9 cellular contexts compared by ENCODE assay signal in the genomic region with DNA sequence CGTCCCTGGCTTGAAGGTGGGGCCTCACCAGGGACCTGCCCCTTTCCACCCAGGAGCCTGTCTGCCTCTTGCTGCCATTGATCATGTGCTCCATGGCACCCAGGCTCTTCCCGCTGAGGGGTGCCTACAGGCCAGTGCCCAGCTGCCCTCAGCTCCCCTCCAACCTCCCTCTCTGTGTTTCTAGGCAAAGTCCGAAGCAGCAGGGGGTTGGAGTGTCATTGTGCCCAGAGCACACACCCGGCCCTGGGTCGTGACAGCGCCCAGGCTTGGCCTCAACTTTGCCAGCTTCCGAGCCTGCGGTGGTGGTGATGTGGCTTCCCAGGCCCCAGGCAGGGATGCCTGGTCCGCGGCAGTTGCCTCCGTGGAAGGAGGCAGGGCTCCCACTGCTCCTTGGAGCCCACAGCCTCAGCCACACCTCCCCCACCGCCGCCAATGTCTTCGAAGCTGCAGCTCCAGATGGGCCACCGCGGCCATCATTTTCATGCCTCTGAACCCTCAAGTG.
"Had no signal": no experiment of that assay in that cellular context is flagged by ENCODE, and none has a peak within 500 bp of the region (broad histone marks: within the 10 kb centered on the region; RNA-seq: fewer than 3 reads in every experiment).

No MANE protein-coding gene starts in this region.

- H3K27ac Mint-ChIP-seq: GM23338, HFFc6 had no signal

- H3K4me3 ChIP-seq: GM23338, HAP-1, K562 had no signal

- H3K4me3 Mint-ChIP-seq: GM23338, HFFc6 had no signal

- H3K4me1 ChIP-seq: HAP-1 had no signal

- H2AFZ ChIP-seq: GM23338 had no signal

- H3K27ac ChIP-seq: HL-60 had no signal

- DNase-seq: H7, HFFc6, KG1 had no signal

- H3K4me2 ChIP-seq: GM23338 had no signal

- H3K36me3 ChIP-seq: HAP-1 had no signal

- FAIRE-seq: HepG2, K562 had no signal

- H3K9me3 ChIP-seq: HAP-1 had no signal

- ATAC-seq: GM23338, HCT116, HepG2, K562 had no signal

- H3K9me3 Mint-ChIP-seq: GM23338, HFFc6 had no signal
